ENCODE assay signal across 9 cellular contexts in genomic region chr17:39196191-39196819, GRCh38. TPM values are rescaled to one million over a fixed set of nuclear protein-coding genes. Genes with fewer than 3 reads are reported as not detected.
DNase-seq lines count a peak whose midpoint lies in the region; ATAC-seq, FAIRE-seq and TF ChIP-seq lines count a peak whose summit lies in the region.
"Had no signal": no experiment of that assay in that cellular context is flagged by ENCODE, and none has a peak within 500 bp of the region (broad histone marks: within the 10 kb centered on the region; RNA-seq: fewer than 3 reads in every experiment).

No MANE protein-coding gene starts in this region.

- H3K14ac ChIP-seq in H1 (ENCODE audit: insufficient read length) (no peak overlapping the region), neuronal stem cell (ENCODE audit: low read length) (no peak overlapping the region)

- H2BK12ac ChIP-seq in H1 (ENCODE audit: low read depth, low read length), result no peak overlapping the region
- no peak overlapping the region for H2BK12ac ChIP-seq in neuronal stem cell (ENCODE audit: low read length)

- CTCF ChIA-PET in CD4-positive, alpha-beta T cell (lab: Charles Lee), result interaction anchor here (0.8 kb wide), 1 partner anchor 22 kb away, joined by 3 read pairs; no protein-coding TSS in a partner anchor
- CTCF ChIA-PET in H1 (lab: Charles Lee; ENCODE audit: partially characterized antibody), result interaction anchor here (1.0 to 4.1 kb wide), 11 partner anchors 10 to 272 kb away, joined by 3 to 23 read pairs (median 11); no protein-coding TSS in a partner anchor

- H3K9me2 ChIP-seq in Loucy (replicated peaks; ENCODE audit: low read depth, low read length), result no peaks in the 10 kb centered on the region

- H3K4ac ChIP-seq in H1 (replicated peaks; ENCODE audit: insufficient read length, low read depth, low read length) (peak overlapping the region; percentile 73), neuronal stem cell (ENCODE audit: low read length) (no peak overlapping the region)

- no peak overlapping the region for H3K23ac ChIP-seq in H1 (ENCODE audit: insufficient read length)
- peak overlapping the region; percentile 57 for H3K23ac ChIP-seq in neuronal stem cell (ENCODE audit: low read depth, low read length, poor library complexity)

- H2BK5ac ChIP-seq in H1 (ENCODE audit: low read depth, low read length), result peak overlapping the region; percentile 57; the same call in 1 of the 2 replicates
- H2BK5ac ChIP-seq in neuronal stem cell (ENCODE audit: low read length), result no peak overlapping the region

- 23% methylated on average over 6 of the region's 9 CpGs; no CpG with 5 or more reads in 1 of the 2 experiments for WGBS in H1 (ENCODE audit: extremely low coverage in 1 of 2, insufficient coverage in 1 of 2, insufficient read length in 1 of 2, insufficient replicate concordance in 2 of 2, low coverage in 1 of 2, low lambda C conversion rate in 2 of 2, missing lambda C conversion rate in 1 of 2), 2 experiments
- WGBS in neuronal stem cell (ENCODE audit: extremely low coverage in 2 of 2, insufficient read length in 2 of 2, insufficient replicate concordance in 1 of 2), 2 donors, result no CpG with 5 or more reads among the region's 9 CpGs

- peaks cover 57% of the 10 kb centered on the region for H3K4me1 Mint-ChIP-seq in CD4-positive, alpha-beta T cell (ENCODE audit: low read depth)

- H3K27me3 ChIP-seq in CD4-positive, alpha-beta T cell (ENCODE audit: control insufficient read depth, insufficient read depth, low read length), result no peaks in the 10 kb centered on the region
- H3K27me3 ChIP-seq in Loucy (ENCODE audit: insufficient read depth, low read length, poor library complexity, severe bottlenecking) (peaks cover 4% of the 10 kb centered on the region), H1 (replicated peaks in 1 of 4; ENCODE audit: control insufficient read depth in 3 of 4, extremely low read depth in 1 of 4, insufficient read depth in 3 of 4, low read length in 3 of 4) (no peaks in the 10 kb centered on the region), neuronal stem cell (ENCODE audit: control insufficient read depth in 3 of 3, insufficient read depth in 3 of 3, low read depth in 1 of 3, low read length in 3 of 3) (no peaks in the 10 kb centered on the region)

- 0 out of 2 replicates have a peak overlapping the region, but pooled peaks have one; percentile 55 for H2BK20ac ChIP-seq in H1 (ENCODE audit: low read length)

- H3K27ac ChIP-seq in CD4-positive, alpha-beta T cell (ENCODE audit: low read depth, low read length), result no peak overlapping the region
- no peak overlapping the region for H3K27ac ChIP-seq in H1 (ENCODE audit: low read depth, low read length)
- no peak overlapping the region for H3K27ac ChIP-seq in neuronal stem cell (replicated peaks; ENCODE audit: low read length)

- H4K20me1 ChIP-seq in Loucy (ENCODE audit: insufficient read depth, low read length, poor library complexity, severe bottlenecking) (peaks cover 52% of the 10 kb centered on the region), H1 (replicated peaks in 1 of 2; ENCODE audit: control insufficient read depth in 1 of 2, insufficient read depth in 2 of 2, low read length in 2 of 2) (peaks cover 2 to 25% of the 10 kb centered on the region in 2 experiments)

- H4K91ac ChIP-seq in H1 (replicated peaks; ENCODE audit: insufficient read length, low read length) (no peak overlapping the region), neuronal stem cell (ENCODE audit: low read depth, low read length, poor library complexity) (no peak overlapping the region)

- no peak for FAIRE-seq in H1 (lab: Jason Lieb, UNC)

- H3K9ac ChIP-seq in Loucy (ENCODE audit: low read depth, low read length, poor library complexity, severe bottlenecking), result peak overlapping the region; percentile 96
- no peak overlapping the region for H3K9ac ChIP-seq in H1 (replicated peaks in 1 of 4; ENCODE audit: extremely low read depth in 1 of 4, low read depth in 3 of 4, low read length in 3 of 4)
- H3K9ac ChIP-seq in neuronal stem cell (ENCODE audit: low read depth, low read length, poor library complexity), result no peak overlapping the region

- H3K36me3 ChIP-seq in Loucy (ENCODE audit: insufficient read depth, low read length) (peaks cover 24% of the 10 kb centered on the region; the same call in 1 of the 2 replicates), H1 (ENCODE audit: control insufficient read depth in 2 of 4, insufficient read depth in 4 of 4, low read length in 3 of 4) (peaks cover 2 to 22% (median 15%) of the 10 kb centered on the region in 4 experiments; a peak in 7 of 8 replicates), neuronal stem cell (replicated peaks in 1 of 2; ENCODE audit: control insufficient read depth in 2 of 2, insufficient read depth in 2 of 2, low read length in 2 of 2) (peaks cover 27 to 35% of the 10 kb centered on the region in 2 donors)

- no peak for ATAC-seq in CD4-positive, alpha-beta T cell (ENCODE audit: poor library complexity)
- no peak for ATAC-seq in GM21723 (IDR thresholded peaks at IDR 0.05; ENCODE audit: unreplicated experiment)

- no peaks in the 10 kb centered on the region for H3K9me3 Mint-ChIP-seq in CD4-positive, alpha-beta T cell

- intact Hi-C loops in CD4-positive, alpha-beta T cell (cut with DNase I, micrococcal nuclease), result no loop called here

- peak overlapping the region; percentile 26 for H4K8ac ChIP-seq in H1 (ENCODE audit: extremely low read depth, insufficient read depth, low read length)
- H4K8ac ChIP-seq in neuronal stem cell (ENCODE audit: low read depth, low read length), result no peak overlapping the region

- H3K4me3 ChIP-seq in Loucy (ENCODE audit: low read length, poor library complexity, severe bottlenecking), result peak overlapping the region; percentile 95
- peak overlapping the region; percentile 40 to 89 (median 62) for H3K4me3 ChIP-seq in H1 (ENCODE audit: extremely low read depth in 1 of 4, insufficient read depth in 2 of 4, low read depth in 3 of 4, low read length in 4 of 4)
- H3K4me3 ChIP-seq in neuronal stem cell (ENCODE audit: low read length in 2 of 2), result peak overlapping the region in 1 of 2 donors; percentile 77

- no peak overlapping the region for H2BK15ac ChIP-seq in H1 (ENCODE audit: low read length)
- no peak overlapping the region for H2BK15ac ChIP-seq in neuronal stem cell (ENCODE audit: low read length)

- H4K5ac ChIP-seq in H1 (ENCODE audit: insufficient read length, low read depth, low read length), result no peak overlapping the region

- H3K9me3 ChIP-seq in CD4-positive, alpha-beta T cell (ENCODE audit: control insufficient read depth, low read length), result no peaks in the 10 kb centered on the region
- H3K9me3 ChIP-seq in Loucy (ENCODE audit: insufficient read depth, low read depth, low read length) (no peaks in the 10 kb centered on the region), H1 (ENCODE audit: insufficient read depth in 2 of 2, low read depth in 1 of 2, low read length in 1 of 2) (no peaks in the 10 kb centered on the region), neuronal stem cell (replicated peaks in 1 of 2; ENCODE audit: control insufficient read depth in 2 of 2, insufficient read depth in 1 of 2, low read depth in 1 of 2, low read length in 2 of 2) (peaks cover 0 to 2% of the 10 kb centered on the region in 2 donors)

- POLR2A ChIA-PET in CD4-positive, alpha-beta T cell (lab: Charles Lee), result interaction anchor here (0.6 to 1.0 kb wide), 3 partner anchors 21 to 42 kb away, joined by 3 to 4 read pairs (median 3); no protein-coding TSS in a partner anchor
- POLR2A ChIA-PET in H1 (lab: Charles Lee; ENCODE audit: partially characterized antibody), result interaction anchor here (0.9 to 5.9 kb wide), 4 partner anchors 9 to 22 kb away, joined by 3 to 51 read pairs (median 8); no protein-coding TSS in a partner anchor

- 0 out of 2 replicates have a peak overlapping the region, but pooled peaks have one; percentile 72 for H3K18ac ChIP-seq in H1 (ENCODE audit: extremely low read depth, low read length)
- H3K18ac ChIP-seq in neuronal stem cell (ENCODE audit: low read length), result no peak overlapping the region

- H3K79me2 ChIP-seq in Loucy (ENCODE audit: insufficient read depth, low read length) (peaks cover 67% of the 10 kb centered on the region), H1 (ENCODE audit: control insufficient read depth in 1 of 2, insufficient read depth in 2 of 2, low read length in 2 of 2) (peaks cover 7 to 48% of the 10 kb centered on the region in 2 experiments)

- TF ChIP-seq EP300 in H1 (IDR thresholded peaks at IDR 0.05; ENCODE audit: borderline replicate concordance in 1 of 2, low read depth in 2 of 2, low read length in 2 of 2), result no peak

- peaks cover 21% of the 10 kb centered on the region for H3K79me1 ChIP-seq in H1 (ENCODE audit: low read depth, low read length)
- H3K79me1 ChIP-seq in neuronal stem cell (ENCODE audit: low read depth, low read length), result peaks cover 18% of the 10 kb centered on the region

- H3K36me3 Mint-ChIP-seq in CD4-positive, alpha-beta T cell (ENCODE audit: low read depth), result peaks cover 26% of the 10 kb centered on the region

- H2BK120ac ChIP-seq in H1 (replicated peaks; ENCODE audit: low read depth, low read length) (no peak overlapping the region), neuronal stem cell (ENCODE audit: low read depth, low read length) (no peak overlapping the region)

- H2AK5ac ChIP-seq in H1 (ENCODE audit: low read depth, low read length) (no peak overlapping the region), neuronal stem cell (ENCODE audit: low read depth, low read length) (no peak overlapping the region)

- TF ChIP-seq POLR2A in H1 (IDR thresholded peaks at IDR 0.05; ENCODE audit: control extremely low read depth in 1 of 2, low read depth in 2 of 2, low read length in 2 of 2), result no peak

- no peaks in the 10 kb centered on the region for H3K27me3 Mint-ChIP-seq in CD4-positive, alpha-beta T cell

- peaks cover 11% of the 10 kb centered on the region for H3K23me2 ChIP-seq in H1 (ENCODE audit: low read depth, low read length)

- H3K4me3 Mint-ChIP-seq in CD4-positive, alpha-beta T cell, result peak overlapping the region; percentile 84

- DNase-seq in CD4-positive, alpha-beta T cell, result no peak
- DNase-seq in H1 (ENCODE audit: low read depth in 1 of 2, low spot score in 2 of 2) (no peak), neuronal stem cell (ENCODE audit: low spot score) (no peak), NCI-H1092 treated with DMSO at 0.1 percent for 48 hours (lab: John Stamatoyannopoulos, UW) (no peak), HCEC 1CT (no peak)
- no peak for DNase-seq in stimulated activated CD4-positive, alpha-beta T cell treated with anti-CD3 and anti-CD28 coated beads, Interleukin-2, amount 100 ng/mL, for 24 hours

- H3K27ac Mint-ChIP-seq in CD4-positive, alpha-beta T cell, result peak overlapping the region; percentile 45

- peaks cover 55% of the 10 kb centered on the region for H3K4me1 ChIP-seq in Loucy (ENCODE audit: insufficient read depth, low read length, poor library complexity, severe bottlenecking)
- H3K4me1 ChIP-seq in H1 (replicated peaks in 1 of 4; ENCODE audit: control insufficient read depth in 3 of 4, insufficient read depth in 4 of 4, low read length in 3 of 4), result peaks cover 4 to 31% (median 23%) of the 10 kb centered on the region in 4 experiments
- H3K4me1 ChIP-seq in neuronal stem cell (ENCODE audit: control insufficient read depth in 2 of 2, insufficient read depth in 1 of 2, low read depth in 1 of 2, low read length in 2 of 2), result peaks cover 15 to 28% of the 10 kb centered on the region in 2 donors

- no peak overlapping the region for H3K56ac ChIP-seq in H1 (replicated peaks; ENCODE audit: insufficient read length, low read depth, low read length)

- H3K4me2 ChIP-seq in Loucy (ENCODE audit: low read depth, low read length, poor library complexity, severe bottlenecking) (peak overlapping the region; percentile 97), H1 (ENCODE audit: insufficient read depth in 1 of 2, low read depth in 2 of 2, low read length in 2 of 2) (peak overlapping the region; percentile 80 to 82), neuronal stem cell (ENCODE audit: insufficient read depth, low read length, poor library complexity, severe bottlenecking) (peak overlapping the region; percentile 91)

- TF ChIP-seq RAD21 in H1 (IDR thresholded peaks at IDR 0.05 in 1 of 2, conservative IDR thresholded peaks at IDR 0.05 in 1 of 2; ENCODE audit: low read depth in 2 of 2, low read length in 2 of 2), result no peak

- no peak for TF ChIP-seq CTCF in CD4-positive, alpha-beta T cell (IDR thresholded peaks at IDR 0.05)
- no peak for TF ChIP-seq CTCF in Loucy (conservative IDR thresholded peaks at IDR 0.05; ENCODE audit: low read length)
- no peak for TF ChIP-seq CTCF in H1 (IDR thresholded peaks at IDR 0.05; ENCODE audit: control extremely low read depth in 1 of 3, insufficient read depth in 1 of 3, low read depth in 1 of 3, low read length in 3 of 3)

- H2AFZ ChIP-seq in Loucy (ENCODE audit: low read length), result no peak overlapping the region
- no peak overlapping the region for H2AFZ ChIP-seq in H1 (ENCODE audit: low read length)
- no peak overlapping the region for H2AFZ ChIP-seq in neuronal stem cell (ENCODE audit: low read length)

- peaks cover 3% of the 10 kb centered on the region; the same call in 1 of the 2 replicates for H3F3A ChIP-seq in Loucy (ENCODE audit: low read depth)

RNA-seq across cellular contexts. Expression of gene CACNB1, which starts 1.2 kb away (rescaled TPM):
- total RNA-seq in CD4-positive, alpha-beta T cell, result 10 to 100 TPM; 14.9 to 15.5 TPM
- total RNA-seq in H1 (2021; fragmentation: NEBNext Ultra II Directional; extraction: Animal tissue kit (Norgen Biotek cat#: 25700)), result 15.1 and 17.8 TPM in 2 replicates
- 7.2 and 10.6 TPM in 2 replicates for polyA plus RNA-seq in H1 (2011; rRNA removed)
- 7.7 TPM for polyA plus RNA-seq in H1 (2011; cell fraction: cytosol; rRNA removed)
- 43.5 TPM for polyA plus RNA-seq in H1 (2011; cell fraction: nucleus; rRNA removed)
- 11.9 to 16.4 TPM (median 14.1 TPM) in 4 replicates for polyA plus RNA-seq in H1 (2012, experiment 1 of 2)
- polyA plus RNA-seq in H1 (2012, experiment 2 of 2), result 12.9 TPM
- 7.2 TPM for polyA plus RNA-seq in H1 (2013, experiment 1 of 2)
- polyA plus RNA-seq in H1 (2013, experiment 2 of 2), result 7.1 TPM
- 15.8 and 25.4 TPM in 2 replicates for polyA minus RNA-seq in H1 (2011; rRNA and poly(A)+ RNA removed)
- polyA minus RNA-seq in H1 (2011; cell fraction: cytosol; rRNA and poly(A)+ RNA removed), result 8.0 TPM
- polyA minus RNA-seq in H1 (2011; cell fraction: nucleus; rRNA and poly(A)+ RNA removed), result 18.6 TPM
- 5.8 TPM for polyA plus RNA-seq in neuronal stem cell (2013, experiment 1 of 2)
- polyA plus RNA-seq in neuronal stem cell (2013, experiment 2 of 2), result 5.9 TPM

RNA-seq across cellular contexts. Expression of gene RPL19, which starts 3.8 kb away (rescaled TPM):
- total RNA-seq in CD4-positive, alpha-beta T cell, result 1,000 to 10,000 TPM; 3,527 to 3,670 TPM
- total RNA-seq in H1 (2021; fragmentation: NEBNext Ultra II Directional; extraction: Animal tissue kit (Norgen Biotek cat#: 25700)), result 2,182 and 2,219 TPM in 2 replicates
- 1,992 and 2,108 TPM in 2 replicates for polyA plus RNA-seq in H1 (2011; rRNA removed)
- 3,481 TPM for polyA plus RNA-seq in H1 (2011; cell fraction: cytosol; rRNA removed)
- 2,043 TPM for polyA plus RNA-seq in H1 (2011; cell fraction: nucleus; rRNA removed)
- 1,394 to 2,903 TPM (median 2,742 TPM) in 4 replicates for polyA plus RNA-seq in H1 (2012, experiment 1 of 2)
- polyA plus RNA-seq in H1 (2012, experiment 2 of 2), result 1,232 TPM
- polyA plus RNA-seq in H1 (2013, experiment 1 of 2), result 2,492 TPM
- polyA plus RNA-seq in H1 (2013, experiment 2 of 2), result 2,408 TPM
- 605 and 718 TPM in 2 replicates for polyA minus RNA-seq in H1 (2011; rRNA and poly(A)+ RNA removed)
- 697 TPM for polyA minus RNA-seq in H1 (2011; cell fraction: cytosol; rRNA and poly(A)+ RNA removed)
- polyA minus RNA-seq in H1 (2011; cell fraction: nucleus; rRNA and poly(A)+ RNA removed), result 464 TPM
- 2,934 TPM for polyA plus RNA-seq in neuronal stem cell (2013, experiment 1 of 2)
- polyA plus RNA-seq in neuronal stem cell (2013, experiment 2 of 2), result 2,874 TPM

RNA-seq across cellular contexts. Expression of gene STAC2, which starts 29.4 kb away (rescaled TPM):
- total RNA-seq in CD4-positive, alpha-beta T cell, result not detected
- 5.4 and 6.0 TPM in 2 replicates for total RNA-seq in H1 (2021; fragmentation: NEBNext Ultra II Directional; extraction: Animal tissue kit (Norgen Biotek cat#: 25700))
- 1.5 and 2.5 TPM in 2 replicates for polyA plus RNA-seq in H1 (2011; rRNA removed)
- polyA plus RNA-seq in H1 (2011; cell fraction: cytosol; rRNA removed), result 1.7 TPM
- 3.9 TPM for polyA plus RNA-seq in H1 (2011; cell fraction: nucleus; rRNA removed)
- polyA plus RNA-seq in H1 (2012, experiment 1 of 2), result 4.2 to 6.3 TPM (median 5.2 TPM) in 4 replicates
- 5.2 TPM for polyA plus RNA-seq in H1 (2012, experiment 2 of 2)
- 4.3 TPM for polyA plus RNA-seq in H1 (2013, experiment 1 of 2)
- 4.7 TPM for polyA plus RNA-seq in H1 (2013, experiment 2 of 2)
- 1.2 and 1.7 TPM in 2 replicates for polyA minus RNA-seq in H1 (2011; rRNA and poly(A)+ RNA removed)
- 1.5 TPM for polyA minus RNA-seq in H1 (2011; cell fraction: cytosol; rRNA and poly(A)+ RNA removed)
- 1.1 TPM for polyA minus RNA-seq in H1 (2011; cell fraction: nucleus; rRNA and poly(A)+ RNA removed)
- 3.2 TPM for polyA plus RNA-seq in neuronal stem cell (2013, experiment 1 of 2)
- 3.3 TPM for polyA plus RNA-seq in neuronal stem cell (2013, experiment 2 of 2)
- total RNA-seq: T-helper 2 cell treated with Interferon-gamma antibody and Interleukin-4, amounts not matched to agents 100 ng/mL and 5 ng/mL, for 36 hours had no signal

RNA-seq across cellular contexts. Expression of gene ARL5C, which starts 30.3 kb away (rescaled TPM):
- not detected for total RNA-seq in CD4-positive, alpha-beta T cell
- not detected in 2 replicates for total RNA-seq in H1 (2021; fragmentation: NEBNext Ultra II Directional; extraction: Animal tissue kit (Norgen Biotek cat#: 25700))
- polyA plus RNA-seq in H1 (2011; rRNA removed), result not detected in 2 replicates
- not detected for polyA plus RNA-seq in H1 (2011; cell fraction: cytosol; rRNA removed)
- not detected for polyA plus RNA-seq in H1 (2011; cell fraction: nucleus; rRNA removed)
- 0.10 TPM in 1 of 4 replicates, not detected in the others for polyA plus RNA-seq in H1 (2012, experiment 1 of 2)
- polyA plus RNA-seq in H1 (2012, experiment 2 of 2), result not detected
- polyA plus RNA-seq in H1 (2013, experiment 1 of 2), result not detected
- polyA plus RNA-seq in H1 (2013, experiment 2 of 2), result not detected
- 0.06 TPM in 1 of 2 replicates, not detected in the other for polyA minus RNA-seq in H1 (2011; rRNA and poly(A)+ RNA removed)
- not detected for polyA minus RNA-seq in H1 (2011; cell fraction: cytosol; rRNA and poly(A)+ RNA removed)
- polyA minus RNA-seq in H1 (2011; cell fraction: nucleus; rRNA and poly(A)+ RNA removed), result not detected
- not detected for polyA plus RNA-seq in neuronal stem cell (2013, experiment 1 of 2)
- not detected for polyA plus RNA-seq in neuronal stem cell (2013, experiment 2 of 2)
- total RNA-seq: T-helper 2 cell treated with Interferon-gamma antibody and Interleukin-4, amounts not matched to agents 100 ng/mL and 5 ng/mL, for 36 hours had no signal

RNA-seq across cellular contexts. Expression of gene PLXDC1, which starts 44.9 kb away (rescaled TPM):
- 10 to 100 TPM; 66.7 to 67.6 TPM for total RNA-seq in CD4-positive, alpha-beta T cell
- 3.4 and 4.1 TPM in 2 replicates for total RNA-seq in H1 (2021; fragmentation: NEBNext Ultra II Directional; extraction: Animal tissue kit (Norgen Biotek cat#: 25700))
- 14.6 and 17.9 TPM in 2 replicates for polyA plus RNA-seq in H1 (2011; rRNA removed)
- 16.1 TPM for polyA plus RNA-seq in H1 (2011; cell fraction: cytosol; rRNA removed)
- 69.7 TPM for polyA plus RNA-seq in H1 (2011; cell fraction: nucleus; rRNA removed)
- 6.9 to 10.0 TPM (median 8.1 TPM) in 4 replicates for polyA plus RNA-seq in H1 (2012, experiment 1 of 2)
- polyA plus RNA-seq in H1 (2012, experiment 2 of 2), result 2.6 TPM
- polyA plus RNA-seq in H1 (2013, experiment 1 of 2), result 1.7 TPM
- polyA plus RNA-seq in H1 (2013, experiment 2 of 2), result 1.6 TPM
- 18.7 and 21.7 TPM in 2 replicates for polyA minus RNA-seq in H1 (2011; rRNA and poly(A)+ RNA removed)
- polyA minus RNA-seq in H1 (2011; cell fraction: cytosol; rRNA and poly(A)+ RNA removed), result 9.2 TPM
- polyA minus RNA-seq in H1 (2011; cell fraction: nucleus; rRNA and poly(A)+ RNA removed), result 16.2 TPM
- 0.56 TPM for polyA plus RNA-seq in neuronal stem cell (2013, experiment 1 of 2)
- polyA plus RNA-seq in neuronal stem cell (2013, experiment 2 of 2), result 0.46 TPM
